Comparison of ENCODE assay signal across 20 cellular contexts in genomic region chr11:64265176-64266160, GRCh38.
"Had no signal": no experiment of that assay in that cellular context is flagged by ENCODE, and none has a peak within 500 bp of the region (broad histone marks: within the 10 kb centered on the region; RNA-seq: fewer than 3 reads in every experiment).

No MANE protein-coding gene starts in this region.

- H3K27ac Mint-ChIP-seq: activated naive CD4-positive, alpha-beta T cell treated with anti-CD3 and anti-CD28 coated beads, Interleukin-2, amount 50 U/mL, for 72 hours; nephron progenitor cell; T-helper 1 cell treated with Interleukin-12 subunit alpha and Interleukin-12 subunit beta and Interleukin-4 antibody, amounts not matched to agents 30 μg/mL and 1 μg/mL, for 36 hours had no signal

- H3K9me3 ChIP-seq: breast epithelium, lower lobe of right lung, mucosa of descending colon, prostate gland, upper lobe of left lung had no signal

- ATAC-seq: activated naive CD4-positive, alpha-beta T cell treated with anti-CD3 and anti-CD28 coated beads, Interleukin-2, amount 50 U/mL, for 72 hours; lower lobe of right lung; mucosa of descending colon; stimulated activated naive CD8-positive, alpha-beta T cell treated with anti-CD3 and anti-CD28 coated beads, Interleukin-15, Interleukin-2, amounts not matched to agents 100 U/mL and 50 U/mL, for 24 hours had no signal

- H3K27ac ChIP-seq: breast epithelium, foreskin keratinocyte, lower lobe of right lung, prostate gland had no signal

- H3K9me3 Mint-ChIP-seq: activated naive CD4-positive, alpha-beta T cell treated with anti-CD3 and anti-CD28 coated beads, Interleukin-2, amount 50 U/mL, for 72 hours; central memory CD8-positive, alpha-beta T cell; nephron progenitor cell; T-helper 1 cell treated with Interleukin-12 subunit alpha and Interleukin-12 subunit beta and Interleukin-4 antibody, amounts not matched to agents 30 μg/mL and 1 μg/mL, for 36 hours had no signal

- H3K27me3 Mint-ChIP-seq: central memory CD8-positive, alpha-beta T cell had no signal

- H3K36me3 ChIP-seq: breast epithelium had no signal

- H3K27me3 ChIP-seq: breast epithelium, foreskin keratinocyte, upper lobe of left lung had no signal

- H3K4me3 Mint-ChIP-seq: central memory CD8-positive, alpha-beta T cell; nephron progenitor cell; T-helper 1 cell treated with Interleukin-12 subunit alpha and Interleukin-12 subunit beta and Interleukin-4 antibody, amounts not matched to agents 30 μg/mL and 1 μg/mL, for 36 hours had no signal

- FAIRE-seq: colon, kidney had no signal

- DNase-seq: activated CD4-positive, alpha-beta T cell treated with anti-CD3 and anti-CD28 coated beads for 4 hours; activated CD4-positive, alpha-beta T cell treated with anti-CD3 and anti-CD28 coated beads, Interleukin-2, amount 50 U/mL, for 48 hours; activated CD4-positive, CD25-positive, alpha-beta regulatory T cell; activated gamma-delta T cell; effector memory CD4-positive, alpha-beta T cell; kidney; lower lobe of right lung; mesendoderm; nephron progenitor cell; stimulated activated CD4-positive, alpha-beta T cell treated with anti-CD3 and anti-CD28 coated beads, Interleukin-4, amount 100 ng/mL, for 4 hours; stimulated activated naive CD8-positive, alpha-beta T cell treated with anti-CD3 and anti-CD28 coated beads, Interleukin-15, Interleukin-2, amounts not matched to agents 100 U/mL and 50 U/mL, for 24 hours had no signal

- H3K4me3 ChIP-seq: breast epithelium, lower lobe of right lung, mucosa of descending colon, prostate gland, upper lobe of left lung had no signal
